ENCODE assay signal across 9 cellular contexts in genomic region chr2:43073373-43073772, GRCh38.
DNase-seq lines count a peak whose midpoint lies in the region; ATAC-seq and TF ChIP-seq lines count a peak whose summit lies in the region.
"Had no signal": no experiment of that assay in that cellular context is flagged by ENCODE, and none has a peak within 500 bp of the region (broad histone marks: within the 10 kb centered on the region; RNA-seq: fewer than 3 reads in every experiment).

No MANE protein-coding gene starts in this region.

- DNase-seq in NOMO-1 (lab: John Stamatoyannopoulos, UW; ENCODE audit: unreplicated experiment in 2 of 2) (peak; percentile 27 to 44), epithelial cell of esophagus (ENCODE audit: low read depth) (peak; percentile 97), mesenchymal stem cell (peak; percentile 87), GM19238 (ENCODE audit: insufficient read length, low spot score) (no peak), DMS53 (lab: John Stamatoyannopoulos, UW) (no peak), NCI-H748 treated with DMSO at 0.1 percent for 48 hours (lab: John Stamatoyannopoulos, UW) (no peak)
- DNase-seq: NCI-H146 had no signal

- peak overlapping the region; percentile 57 for H2BK120ac ChIP-seq in mesenchymal stem cell (ENCODE audit: low read depth, low read length)

- H3K36me3 ChIP-seq in ACC112 (ENCODE audit: insufficient read depth, low read length) = no peaks in the 10 kb centered on the region
- H3K36me3 ChIP-seq in mesenchymal stem cell (ENCODE audit: control insufficient read depth in 1 of 2, insufficient read depth in 2 of 2, low read depth in 1 of 2, low read length in 2 of 2) = no peaks in the 10 kb centered on the region

- H3K4me1 ChIP-seq in ACC112 (ENCODE audit: control insufficient read depth, insufficient read depth, low read length, unreplicated experiment) (peaks cover 54% of the 10 kb centered on the region), mesenchymal stem cell (ENCODE audit: control insufficient read depth, insufficient read depth, low read depth, low read length) (peaks cover 43% of the 10 kb centered on the region)

- H3K14ac ChIP-seq in mesenchymal stem cell (ENCODE audit: low read length in 2 of 2) = peak overlapping the region in 1 of 2 experiments; percentile 88

- H4K8ac ChIP-seq in mesenchymal stem cell (ENCODE audit: low read length) = peak overlapping the region; percentile 83

- H3K27me3 ChIP-seq in ACC112 (ENCODE audit: insufficient read depth, low read length) (no peaks in the 10 kb centered on the region), mesenchymal stem cell (ENCODE audit: control insufficient read depth in 1 of 2, insufficient read depth in 1 of 2, low read length in 2 of 2) (no peaks in the 10 kb centered on the region)

- WGBS in mesenchymal stem cell = 54% methylated on average over 6 of the region's 6 CpGs

- TF ChIP-seq CTCF in epithelial cell of esophagus (IDR thresholded peaks at IDR 0.05; ENCODE audit: insufficient read depth, low read depth, low read length, missing control alignments) = no peak

- H2AFZ ChIP-seq in ACC112 (ENCODE audit: low read length, unreplicated experiment) (no peak overlapping the region), mesenchymal stem cell (ENCODE audit: low read depth, low read length) (peak overlapping the region; percentile 6)

- ATAC-seq in GM19395 (IDR thresholded peaks at IDR 0.05; ENCODE audit: unreplicated experiment) = no peak

- H3K79me1 ChIP-seq in mesenchymal stem cell (replicated peaks; ENCODE audit: low read length, poor library complexity, severe bottlenecking) = no peaks in the 10 kb centered on the region

- H3K4me3 ChIP-seq in ACC112 (ENCODE audit: low read depth, low read length) = no peak overlapping the region
- peak overlapping the region; percentile 41 for H3K4me3 ChIP-seq in epithelial cell of esophagus (ENCODE audit: low read length)
- peak overlapping the region in 1 of 2 experiments; percentile 66 for H3K4me3 ChIP-seq in mesenchymal stem cell (ENCODE audit: insufficient read depth in 1 of 2, low read depth in 1 of 2, low read length in 2 of 2)

- no peaks in the 10 kb centered on the region for H3K9me3 ChIP-seq in mesenchymal stem cell (ENCODE audit: control insufficient read depth, low read length)

- no peak overlapping the region for H3K23ac ChIP-seq in mesenchymal stem cell (ENCODE audit: low read length in 2 of 2)

- H4K91ac ChIP-seq in mesenchymal stem cell (ENCODE audit: low read length) = peak overlapping the region; percentile 63

- no peak overlapping the region for H2BK5ac ChIP-seq in mesenchymal stem cell (ENCODE audit: low read depth, low read length, poor library complexity, severe bottlenecking)

- H3K18ac ChIP-seq in mesenchymal stem cell (ENCODE audit: low read depth in 1 of 2, low read length in 2 of 2) = peak overlapping the region; percentile 85 to 94

- H2AK5ac ChIP-seq in mesenchymal stem cell (ENCODE audit: low read length, severe bottlenecking) = peak overlapping the region; percentile 87

- H3K4me2 ChIP-seq in mesenchymal stem cell (ENCODE audit: low read length, poor library complexity, severe bottlenecking) = no peak overlapping the region

- no peaks in the 10 kb centered on the region for H3K79me2 ChIP-seq in ACC112 (ENCODE audit: control insufficient read depth, insufficient read depth, low read length, unreplicated experiment)

- peak overlapping the region; percentile 96 to 99 for H2BK12ac ChIP-seq in mesenchymal stem cell (ENCODE audit: low read length in 2 of 2)

- peak overlapping the region; percentile 27; the same call in 1 of the 2 replicates for H3K27ac ChIP-seq in ACC112 (ENCODE audit: low read depth, low read length)
- H3K27ac ChIP-seq in mesenchymal stem cell (ENCODE audit: low read length, poor library complexity, severe bottlenecking) = no peak overlapping the region

- peak overlapping the region; percentile 38 for H2BK15ac ChIP-seq in mesenchymal stem cell (ENCODE audit: low read depth, poor library complexity, severe bottlenecking)

- peak overlapping the region; percentile 88 to 95 for H3K4ac ChIP-seq in mesenchymal stem cell (ENCODE audit: low read depth in 1 of 2, low read length in 2 of 2)

- peak overlapping the region; percentile 38 for H3K9ac ChIP-seq in mesenchymal stem cell (ENCODE audit: low read length)

Comparison
In these comparisons a context has a peak if more than half of its experiments do, and no peak if none do; other contexts are left out.
1. DNase-seq: peak in NOMO-1 (2 of 2), epithelial cell of esophagus (single experiment) and mesenchymal stem cell (single experiment); none in GM19238 (single experiment), DMS53 (single experiment) and NCI-H748 treated with DMSO at 0.1 percent for 48 hours (single experiment).